In the genomic region with DNA sequence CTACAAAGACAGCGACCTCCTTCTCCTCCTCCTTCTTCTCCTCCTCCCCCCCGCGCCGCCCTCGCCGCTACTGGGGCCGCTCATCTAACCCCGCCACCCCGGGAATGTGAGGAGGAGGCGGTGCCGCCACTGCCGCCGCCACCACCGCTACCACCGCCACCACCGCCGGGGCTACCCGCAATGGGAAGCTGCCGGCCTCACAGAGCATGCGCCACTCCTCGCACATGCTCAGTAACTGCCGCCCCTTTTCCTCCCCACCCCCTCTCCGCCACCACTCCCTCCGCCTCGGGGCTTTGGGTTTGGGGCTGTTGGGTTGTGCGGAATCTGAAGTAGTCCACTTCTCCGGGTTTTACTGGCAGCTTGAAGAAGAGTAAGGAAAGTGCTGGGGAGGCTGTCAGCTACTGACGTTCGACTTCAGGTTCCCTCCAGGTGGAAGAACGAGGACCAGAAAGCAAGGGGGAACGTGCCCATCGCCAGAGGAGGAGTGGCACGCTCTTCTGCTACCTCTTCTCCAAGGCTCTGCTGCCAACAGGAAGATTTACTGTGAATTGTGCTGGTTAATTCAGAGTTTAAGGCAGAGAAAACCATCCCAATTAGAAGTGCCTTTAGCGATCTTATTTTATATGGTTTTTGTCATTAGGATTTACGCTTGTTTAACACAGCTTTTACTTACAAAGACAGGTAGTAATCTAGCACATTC, we compare ENCODE assay signal across 8 cellular contexts. TPM values are rescaled to one million over a fixed set of nuclear protein-coding genes. Genes with fewer than 3 reads are reported as not detected.
A peak's percentile ranks its signal among the peaks of the same experiment; 100 is the strongest.
DNase-seq lines count a peak whose midpoint lies in the region; ATAC-seq, FAIRE-seq and TF ChIP-seq lines count a peak whose summit lies in the region.

A gene with protein sequence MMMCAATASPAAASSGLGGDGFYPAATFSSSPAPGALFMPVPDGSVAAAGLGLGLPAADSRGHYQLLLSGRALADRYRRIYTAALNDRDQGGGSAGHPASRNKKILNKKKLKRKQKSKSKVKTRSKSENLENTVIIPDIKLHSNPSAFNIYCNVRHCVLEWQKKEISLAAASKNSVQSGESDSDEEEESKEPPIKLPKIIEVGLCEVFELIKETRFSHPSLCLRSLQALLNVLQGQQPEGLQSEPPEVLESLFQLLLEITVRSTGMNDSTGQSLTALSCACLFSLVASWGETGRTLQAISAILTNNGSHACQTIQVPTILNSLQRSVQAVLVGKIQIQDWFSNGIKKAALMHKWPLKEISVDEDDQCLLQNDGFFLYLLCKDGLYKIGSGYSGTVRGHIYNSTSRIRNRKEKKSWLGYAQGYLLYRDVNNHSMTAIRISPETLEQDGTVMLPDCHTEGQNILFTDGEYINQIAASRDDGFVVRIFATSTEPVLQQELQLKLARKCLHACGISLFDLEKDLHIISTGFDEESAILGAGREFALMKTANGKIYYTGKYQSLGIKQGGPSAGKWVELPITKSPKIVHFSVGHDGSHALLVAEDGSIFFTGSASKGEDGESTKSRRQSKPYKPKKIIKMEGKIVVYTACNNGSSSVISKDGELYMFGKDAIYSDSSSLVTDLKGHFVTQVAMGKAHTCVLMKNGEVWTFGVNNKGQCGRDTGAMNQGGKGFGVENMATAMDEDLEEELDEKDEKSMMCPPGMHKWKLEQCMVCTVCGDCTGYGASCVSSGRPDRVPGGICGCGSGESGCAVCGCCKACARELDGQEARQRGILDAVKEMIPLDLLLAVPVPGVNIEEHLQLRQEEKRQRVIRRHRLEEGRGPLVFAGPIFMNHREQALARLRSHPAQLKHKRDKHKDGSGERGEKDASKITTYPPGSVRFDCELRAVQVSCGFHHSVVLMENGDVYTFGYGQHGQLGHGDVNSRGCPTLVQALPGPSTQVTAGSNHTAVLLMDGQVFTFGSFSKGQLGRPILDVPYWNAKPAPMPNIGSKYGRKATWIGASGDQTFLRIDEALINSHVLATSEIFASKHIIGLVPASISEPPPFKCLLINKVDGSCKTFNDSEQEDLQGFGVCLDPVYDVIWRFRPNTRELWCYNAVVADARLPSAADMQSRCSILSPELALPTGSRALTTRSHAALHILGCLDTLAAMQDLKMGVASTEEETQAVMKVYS (N-terminal part only) (minus strand): TSS at position 190 of the 700 bp plus-strand sequence. CDS start 319 bp downstream, outside the sequence.

- peaks cover 3% of the 10 kb centered on the region for H3K36me3 Mint-ChIP-seq in memory B cell

- ATAC-seq in GM21367 (IDR thresholded peaks at IDR 0.05; ENCODE audit: unreplicated experiment) = peak; percentile 47
- ATAC-seq in memory B cell (ENCODE audit: low read depth) = peak; percentile 66

- H3K9me3 Mint-ChIP-seq in memory B cell = peaks cover 2% of the 10 kb centered on the region

- no peak within 1 kb of the TSS for H3K14ac ChIP-seq in H1 (ENCODE audit: insufficient read length)

- no peak within 1 kb of the TSS for H2BK5ac ChIP-seq in H1 (ENCODE audit: low read depth, low read length)

- H3K9me3 ChIP-seq in H1 (ENCODE audit: insufficient read depth in 2 of 2, low read depth in 1 of 2, low read length in 1 of 2) = no peaks in the 10 kb centered on the region

- TF ChIP-seq RAD21 in H1 (IDR thresholded peaks at IDR 0.05 in 1 of 2, conservative IDR thresholded peaks at IDR 0.05 in 1 of 2; ENCODE audit: low read depth in 2 of 2, low read length in 2 of 2) = peak; percentile 25 to 33; a peak in 2 of 4 replicates

- FAIRE-seq in HTR-8/SVneo (lab: Jason Lieb, UNC) (no peak), H1 (lab: Jason Lieb, UNC) (no peak)

- H3K4me2 ChIP-seq in H1 (ENCODE audit: insufficient read depth in 1 of 2, low read depth in 2 of 2, low read length in 2 of 2) = peak within 1 kb of the TSS; percentile 93 to 100

- peaks cover 12 to 14% of the 10 kb centered on the region in 2 experiments for H4K20me1 ChIP-seq in H1 (replicated peaks in 1 of 2; ENCODE audit: control insufficient read depth in 1 of 2, insufficient read depth in 2 of 2, low read length in 2 of 2)

- H4K8ac ChIP-seq in H1 (ENCODE audit: extremely low read depth, insufficient read depth, low read length) = peak within 1 kb of the TSS; percentile 9; the same call in 1 of the 2 replicates

- CTCF ChIA-PET in H1 (lab: Charles Lee; ENCODE audit: partially characterized antibody) = interaction anchor here (1.0 to 2.2 kb wide), 2 partner anchors 8 to 152 kb away, joined by 4 to 12 read pairs; no protein-coding TSS in a partner anchor

- peak; percentile 58 to 69; a peak in 2 of 3 replicates for TF ChIP-seq POLR2A in H1 (IDR thresholded peaks at IDR 0.05; ENCODE audit: control extremely low read depth in 1 of 2, low read depth in 2 of 2, low read length in 2 of 2)

- peaks cover 0 to 4% (median 2%) of the 10 kb centered on the region in 4 experiments; a peak in 5 of 7 replicates for H3K27me3 ChIP-seq in H1 (replicated peaks in 1 of 4; ENCODE audit: control insufficient read depth in 3 of 4, extremely low read depth in 1 of 4, insufficient read depth in 3 of 4, low read length in 3 of 4)

- H3K23ac ChIP-seq in H1 (ENCODE audit: insufficient read length) = no peak within 1 kb of the TSS

- H2BK12ac ChIP-seq in H1 (ENCODE audit: low read depth, low read length) = no peak within 1 kb of the TSS

- H4K5ac ChIP-seq in H1 (ENCODE audit: insufficient read length, low read depth, low read length) = no peak within 1 kb of the TSS

- peak in 1 of 2 experiments; percentile 77; a peak in 1 of 3 replicates for TF ChIP-seq EP300 in H1 (IDR thresholded peaks at IDR 0.05; ENCODE audit: borderline replicate concordance in 1 of 2, low read depth in 2 of 2, low read length in 2 of 2)

- 0 out of 2 replicates have a peak within 1 kb of the TSS, but pooled peaks have one; percentile 80 for H2AFZ ChIP-seq in H1 (ENCODE audit: low read length)

- peaks cover 3 to 7% (median 5%) of the 10 kb centered on the region in 4 experiments; a peak in 6 of 7 replicates for H3K4me1 ChIP-seq in H1 (replicated peaks in 1 of 4; ENCODE audit: control insufficient read depth in 3 of 4, insufficient read depth in 4 of 4, low read length in 3 of 4)

- H3K36me3 ChIP-seq in H1 (ENCODE audit: control insufficient read depth in 2 of 4, insufficient read depth in 4 of 4, low read length in 3 of 4) = no peaks in the 10 kb centered on the region

- peak within 1 kb of the TSS in 3 of 4 experiments; percentile 10 to 69 (median 41); a peak in 4 of 7 replicates for H3K9ac ChIP-seq in H1 (replicated peaks in 1 of 4; ENCODE audit: extremely low read depth in 1 of 4, low read depth in 3 of 4, low read length in 3 of 4)

- no peak within 1 kb of the TSS for H4K91ac ChIP-seq in H1 (replicated peaks; ENCODE audit: insufficient read length, low read length)

- H3K4me1 Mint-ChIP-seq in memory B cell = peaks cover 43% of the 10 kb centered on the region

- 6% methylated on average over 21 of the region's 35 CpGs; no CpG with 5 or more reads in 1 of the 2 experiments for WGBS in H1 (ENCODE audit: extremely low coverage in 1 of 2, insufficient coverage in 1 of 2, insufficient read length in 1 of 2, insufficient replicate concordance in 2 of 2, low coverage in 1 of 2, low lambda C conversion rate in 2 of 2, missing lambda C conversion rate in 1 of 2), 2 experiments

- no peak within 1 kb of the TSS for H3K4ac ChIP-seq in H1 (replicated peaks; ENCODE audit: insufficient read length, low read depth, low read length)

- peak within 1 kb of the TSS; percentile 99 for H3K4me3 Mint-ChIP-seq in memory B cell

- no peak within 1 kb of the TSS for H2AK5ac ChIP-seq in H1 (ENCODE audit: low read depth, low read length)

- H3K4me3 ChIP-seq in H1 (ENCODE audit: extremely low read depth in 1 of 4, insufficient read depth in 2 of 4, low read depth in 3 of 4, low read length in 4 of 4) = peak within 1 kb of the TSS; percentile 73 to 87 (median 80)

- no peaks in the 10 kb centered on the region for H3K27me3 Mint-ChIP-seq in memory B cell

- peak within 1 kb of the TSS; percentile 97 for H3K27ac Mint-ChIP-seq in memory B cell

- no peak within 1 kb of the TSS for H2BK20ac ChIP-seq in H1 (ENCODE audit: low read length)

- peak; percentile 100 for DNase-seq in COLO668 (lab: John Stamatoyannopoulos, UW; ENCODE audit: unreplicated experiment)
- DNase-seq in HTR-8/SVneo (ENCODE audit: insufficient read length, low spot score) = peak; percentile 82
- peak; percentile 91 for DNase-seq in NOMO-1 treated with dmso at 0.1 percent for 144 hours (lab: John Stamatoyannopoulos, UW; ENCODE audit: unreplicated experiment)
- DNase-seq in activated CD8-positive, alpha-beta memory T cell treated with anti-CD3 and anti-CD28 coated beads for 48 hours (ENCODE audit: low read depth in 2 of 3, low spot score in 2 of 3) = peak; percentile 94 to 96 (median 95)
- peak; percentile 94 to 95 for DNase-seq in H1 (ENCODE audit: low read depth in 1 of 2, low spot score in 2 of 2)
- peak; percentile 96 to 98 for DNase-seq in memory B cell (ENCODE audit: low spot score in 2 of 2)
- peak; percentile 97 for DNase-seq in stimulated activated CD8-positive, alpha-beta memory T cell treated with anti-CD3 and anti-CD28 coated beads, Interleukin-12 subunit alpha, Interleukin-12 subunit beta, amount 100 ng/mL, for 4 hours (ENCODE audit: low read depth)

- TF ChIP-seq CTCF in H1 (IDR thresholded peaks at IDR 0.05; ENCODE audit: control extremely low read depth in 1 of 3, insufficient read depth in 1 of 3, low read depth in 1 of 3, low read length in 3 of 3) = no peak

- H3K56ac ChIP-seq in H1 (replicated peaks; ENCODE audit: insufficient read length, low read depth, low read length) = no peak within 1 kb of the TSS

- no peak within 1 kb of the TSS for H2BK15ac ChIP-seq in H1 (ENCODE audit: low read length)

- H3K27ac ChIP-seq in H1 (ENCODE audit: low read depth, low read length) = no peak within 1 kb of the TSS

- POLR2A ChIA-PET in H1 (lab: Charles Lee; ENCODE audit: partially characterized antibody) = interaction anchor here (0.6 to 1.1 kb wide), 5 partner anchors 10 to 151 kb away, joined by 3 to 8 read pairs (median 3); no protein-coding TSS in a partner anchor

- H3K79me1 ChIP-seq in H1 (ENCODE audit: low read depth, low read length) = no peaks in the 10 kb centered on the region

- H3K23me2 ChIP-seq in H1 (ENCODE audit: low read depth, low read length) = peaks cover 24% of the 10 kb centered on the region

- H3K79me2 ChIP-seq in H1 (ENCODE audit: control insufficient read depth in 1 of 2, insufficient read depth in 2 of 2, low read length in 2 of 2) = peaks cover 0 to 43% of the 10 kb centered on the region in 2 experiments; a peak in 3 of 4 replicates

- H2BK120ac ChIP-seq in H1 (replicated peaks; ENCODE audit: low read depth, low read length) = no peak within 1 kb of the TSS

- H3K18ac ChIP-seq in H1 (ENCODE audit: extremely low read depth, low read length) = peak within 1 kb of the TSS; percentile 57; the same call in 1 of the 2 replicates

RNA-seq across cellular contexts. Expression of the gene that starts here (rescaled TPM):
- total RNA-seq in H1 (2021; fragmentation: NEBNext Ultra II Directional; extraction: Animal tissue kit (Norgen Biotek cat#: 25700)) = 52.1 TPM in 2 replicates
- polyA plus RNA-seq in H1 (2011; rRNA removed) = 17.0 and 19.0 TPM in 2 replicates
- polyA plus RNA-seq in H1 (2011; cell fraction: cytosol; rRNA removed) = 31.4 TPM
- polyA plus RNA-seq in H1 (2011; cell fraction: nucleus; rRNA removed) = 30.4 TPM
- 24.8 to 40.5 TPM (median 34.8 TPM) in 4 replicates for polyA plus RNA-seq in H1 (2012, experiment 1 of 2)
- 1.8 TPM for polyA plus RNA-seq in H1 (2012, experiment 2 of 2)
- polyA plus RNA-seq in H1 (2013, experiment 1 of 2) = 21.3 TPM
- 19.6 TPM for polyA plus RNA-seq in H1 (2013, experiment 2 of 2)
- polyA minus RNA-seq in H1 (2011; rRNA and poly(A)+ RNA removed) = 55.8 and 77.3 TPM in 2 replicates
- polyA minus RNA-seq in H1 (2011; cell fraction: cytosol; rRNA and poly(A)+ RNA removed) = 48.1 TPM
- 145 TPM for polyA minus RNA-seq in H1 (2011; cell fraction: nucleus; rRNA and poly(A)+ RNA removed)
